8 cellular contexts compared by ENCODE assay signal in genomic region chr11:64778223-64778472, GRCh38. TPM values are rescaled to one million over a fixed set of nuclear protein-coding genes. Genes with fewer than 3 reads are reported as not detected.
DNase-seq lines count a peak whose midpoint lies in the region; ATAC-seq and TF ChIP-seq lines count a peak whose summit lies in the region.

No MANE protein-coding gene starts in this region.

- H3K4me1 ChIP-seq in IMR-90 (ENCODE audit: control insufficient read depth, insufficient read depth, low read length) (peaks cover 2% of the 10 kb centered on the region; the same call in 1 of the 2 replicates), ectodermal cell (ENCODE audit: control insufficient read depth, insufficient read depth, low read length) (peaks cover 7% of the 10 kb centered on the region), neutrophil (ENCODE audit: control insufficient read depth in 1 of 2, insufficient read depth in 1 of 2, low read depth in 1 of 2, low read length in 1 of 2) (peaks cover 57 to 64% of the 10 kb centered on the region in 2 experiments)

- intact Hi-C loops in IMR-90 (cut with micrococcal nuclease) = loop anchor here (2.0 kb wide), 1 partner anchor 25 kb away; the partner anchor contains the start of gene MAP4K2

- H3K36me3 ChIP-seq in IMR-90 (ENCODE audit: control insufficient read depth, insufficient read depth, low read length) (peaks cover 24% of the 10 kb centered on the region), ectodermal cell (ENCODE audit: control insufficient read depth, insufficient read depth, low read length) (peaks cover 26% of the 10 kb centered on the region), neutrophil (peaks cover 39% of the 10 kb centered on the region)

- H4K91ac ChIP-seq in IMR-90 (ENCODE audit: insufficient read depth, low read depth, low read length) = peak overlapping the region; percentile 75

- H2BK120ac ChIP-seq in IMR-90 (ENCODE audit: low read depth, low read length) = no peak overlapping the region

- peaks cover 44% of the 10 kb centered on the region for H4K20me1 ChIP-seq in IMR-90 (ENCODE audit: insufficient read depth, low read length)

- peak overlapping the region in 1 of 2 experiments; percentile 48; a peak in 1 of 4 replicates for H4K8ac ChIP-seq in IMR-90 (ENCODE audit: low read depth in 2 of 2, low read length in 2 of 2)

- CTCF ChIA-PET in IMR-90 (lab: Yijun Ruan, JAX) = interaction anchor here (1.3 kb wide), 1 partner anchor 9 kb away, joined by 4 read pairs; no protein-coding TSS in a partner anchor

- TF ChIP-seq CTCF in IMR-90 (conservative IDR thresholded peaks at IDR 0.05; ENCODE audit: low read depth, low read length) = no peak
- TF ChIP-seq CTCF in neutrophil (IDR thresholded peaks at IDR 0.05) = no peak

- no peaks in the 10 kb centered on the region for H3K9me3 ChIP-seq in IMR-90 (ENCODE audit: control insufficient read depth, insufficient read depth, low read length)
- no peaks in the 10 kb centered on the region for H3K9me3 ChIP-seq in ectodermal cell (ENCODE audit: control insufficient read depth, low read length)
- no peaks in the 10 kb centered on the region for H3K9me3 ChIP-seq in neutrophil

- dilution Hi-C loops in IMR-90 (cut with HindIII; ENCODE audit: low sequenced_read_pairs, unreplicated experiment) = no loop called here

- H3K4me3 ChIP-seq in IMR-90 (ENCODE audit: insufficient read depth, low read depth, low read length) (peak overlapping the region; percentile 94), ectodermal cell (ENCODE audit: insufficient read depth, low read depth, low read length) (peak overlapping the region; percentile 81), neutrophil (ENCODE audit: low read depth in 1 of 2, low read length in 1 of 2) (peak overlapping the region; percentile 79 to 82)

- peak overlapping the region; percentile 87 for H2BK5ac ChIP-seq in IMR-90 (ENCODE audit: low read depth, low read length, poor library complexity, severe bottlenecking)

- H3K56ac ChIP-seq in IMR-90 (ENCODE audit: extremely low read depth, insufficient read depth, low read length) = no peak overlapping the region

- no peak overlapping the region for H3K23ac ChIP-seq in IMR-90 (ENCODE audit: low read depth, low read length)

- H3K27me3 ChIP-seq in IMR-90 (ENCODE audit: control insufficient read depth, insufficient read depth, low read length) (no peaks in the 10 kb centered on the region), ectodermal cell (ENCODE audit: control insufficient read depth, insufficient read depth, low read length, poor library complexity, severe bottlenecking) (no peaks in the 10 kb centered on the region), neutrophil (no peaks in the 10 kb centered on the region)

- peak overlapping the region; percentile 64 for H3K4ac ChIP-seq in IMR-90 (ENCODE audit: low read depth, low read length)

- H3K79me1 ChIP-seq in IMR-90 (ENCODE audit: low read depth in 1 of 2, low read length in 2 of 2) = peaks cover 12 to 46% of the 10 kb centered on the region in 2 experiments

- in situ Hi-C loops in IMR-90 (cut with MboI; ENCODE audit: low sequenced_read_pairs) = no loop called here

- no peak overlapping the region for H3K18ac ChIP-seq in IMR-90 (ENCODE audit: low read depth, low read length)

- BruUV-seq in IMR-90 (replicated peaks; lab: Mats Ljungman, UMichigan) = no TSS peak

- no peak overlapping the region for H3K4me2 ChIP-seq in IMR-90 (ENCODE audit: low read depth, low read length)

- peak overlapping the region; percentile 86 for H2AFZ ChIP-seq in IMR-90 (replicated peaks; ENCODE audit: low read length, poor library complexity)

- no peaks in the 10 kb centered on the region; the same call in 1 of the 2 replicates for H3K9me1 ChIP-seq in IMR-90 (ENCODE audit: insufficient read depth, low read length)

- peak overlapping the region; percentile 84 for H3K9ac ChIP-seq in IMR-90 (ENCODE audit: low read depth, low read length)

- TF ChIP-seq RAD21 in IMR-90 (IDR thresholded peaks at IDR 0.05; ENCODE audit: low read length) = no peak

- H4K5ac ChIP-seq in IMR-90 (ENCODE audit: low read depth, low read length) = no peak overlapping the region

- H2AK5ac ChIP-seq in IMR-90 (ENCODE audit: low read depth, low read length) = 0 out of 2 replicates have a peak overlapping the region, but pooled peaks have one; percentile 64

- H2AK9ac ChIP-seq in IMR-90 (replicated peaks; ENCODE audit: low read depth, low read length, poor library complexity) = peak overlapping the region; percentile 95

- WGBS in IMR-90 (ENCODE audit: extremely low coverage in 2 of 2, insufficient read length in 1 of 2), 2 experiments = 4% methylated on average over 5 of the region's 28 CpGs; no CpG with 5 or more reads in 1 of the 2 experiments
- WGBS in ectodermal cell, 2 experiments = 0% methylated on average over 28 of the region's 28 CpGs

- H3K14ac ChIP-seq in IMR-90 (replicated peaks; ENCODE audit: low read depth, low read length) = peak overlapping the region; percentile 45; the same call in 1 of the 2 replicates

- no peak for TF ChIP-seq POLR2A in IMR-90 (IDR thresholded peaks at IDR 0.05; ENCODE audit: low read depth, low read length)

- DNase-seq in IMR-90 (no peak), SHP77 treated with DMSO at 0.1 percent for 48 hours (lab: John Stamatoyannopoulos, UW) (no peak), NCI-H774 (lab: John Stamatoyannopoulos, UW) (no peak), hippocampal formation (lab: John Stamatoyannopoulos, UW) (no peak)
- no peak for DNase-seq in activated CD4-positive, CD25-positive, alpha-beta regulatory T cell (lab: John Stamatoyannopoulos, UW)

- H2BK20ac ChIP-seq in IMR-90 (ENCODE audit: low read depth, low read length) = no peak overlapping the region

- POLR2A ChIA-PET in IMR-90 (lab: Charles Lee; ENCODE audit: unreplicated experiment) = interaction anchor here (0.5 to 0.6 kb wide), 2 partner anchors 794 to 1110 kb away, joined by 3 to 5 read pairs; partner anchors contain the start of genes FAM89B and FIBP

- ATAC-seq in GM19043 (IDR thresholded peaks at IDR 0.05; ENCODE audit: low read depth, unreplicated experiment) = peak; percentile 1
- ATAC-seq in IMR-90 (ENCODE audit: low read depth) = peak; percentile 2

- peak overlapping the region; percentile 94 for H3K27ac ChIP-seq in IMR-90 (ENCODE audit: insufficient read depth, low read length)
- peak overlapping the region; percentile 97 for H3K27ac ChIP-seq in ectodermal cell (ENCODE audit: insufficient read depth, low read depth, low read length, poor library complexity, severe bottlenecking)
- H3K27ac ChIP-seq in neutrophil = peak overlapping the region; percentile 99

- H2BK15ac ChIP-seq in IMR-90 (ENCODE audit: low read depth, low read length) = no peak overlapping the region

TF ChIP-seq in IMR-90, 13 proteins besides CTCF, POLR2A, EP300 and RAD21 (continues in another document):
- no peak for TF ChIP-seq RFX5 (IDR thresholded peaks at IDR 0.05; ENCODE audit: low read depth, low read length)
- TF ChIP-seq ELK1 (IDR thresholded peaks at IDR 0.05; ENCODE audit: borderline replicate concordance, low read depth, low read length) = no peak
- no peak for TF ChIP-seq MXI1 (IDR thresholded peaks at IDR 0.05; ENCODE audit: borderline replicate concordance, low read depth, low read length)

RNA-seq across cellular contexts. Expression of gene SF1, which starts 0.2 kb away (rescaled TPM):
- total RNA-seq in IMR-90 (2012; rRNA removed) = 56.8 and 76.1 TPM in 2 replicates
- polyA plus RNA-seq in IMR-90 (2012; rRNA removed) = 75.0 and 88.0 TPM in 2 replicates
- 103 and 112 TPM in 2 replicates for polyA plus RNA-seq in IMR-90 (2012; cell fraction: cytosol; rRNA removed)
- polyA plus RNA-seq in IMR-90 (2012; cell fraction: nucleus; rRNA removed; ENCODE audit: low replicate concordance) = 263 and 388 TPM in 2 replicates
- 363 TPM for polyA plus RNA-seq in ectodermal cell (2013, experiment 1 of 4)
- polyA plus RNA-seq in ectodermal cell (2013, experiment 2 of 4) = 490 TPM
- 273 TPM for polyA plus RNA-seq in ectodermal cell (2013, experiment 3 of 4)
- 306 TPM for polyA plus RNA-seq in ectodermal cell (2013, experiment 4 of 4)

RNA-seq across cellular contexts. Expression of gene PYGM, which starts 18.4 kb away (rescaled TPM):
- under 0.01 and 0.18 TPM in 2 replicates for total RNA-seq in IMR-90 (2012; rRNA removed)
- polyA plus RNA-seq in IMR-90 (2012; rRNA removed) = 0.21 and 0.46 TPM in 2 replicates
- 0.08 and 0.31 TPM in 2 replicates for polyA plus RNA-seq in IMR-90 (2012; cell fraction: cytosol; rRNA removed)
- polyA plus RNA-seq in IMR-90 (2012; cell fraction: nucleus; rRNA removed; ENCODE audit: low replicate concordance) = 0.58 and 0.64 TPM in 2 replicates
- polyA plus RNA-seq in ectodermal cell (2013, experiment 1 of 4) = 4.8 TPM
- polyA plus RNA-seq in ectodermal cell (2013, experiment 2 of 4) = 5.7 TPM
- 4.9 TPM for polyA plus RNA-seq in ectodermal cell (2013, experiment 3 of 4)
- 4.4 TPM for polyA plus RNA-seq in ectodermal cell (2013, experiment 4 of 4)

RNA-seq across cellular contexts. Expression of gene MAP4K2, which starts 24.9 kb away (rescaled TPM):
- 9.2 and 11.7 TPM in 2 replicates for total RNA-seq in IMR-90 (2012; rRNA removed)
- polyA plus RNA-seq in IMR-90 (2012; rRNA removed) = 16.6 and 22.2 TPM in 2 replicates
- polyA plus RNA-seq in IMR-90 (2012; cell fraction: cytosol; rRNA removed) = 18.8 and 24.1 TPM in 2 replicates
- 41.7 and 95.5 TPM in 2 replicates for polyA plus RNA-seq in IMR-90 (2012; cell fraction: nucleus; rRNA removed; ENCODE audit: low replicate concordance)
- polyA plus RNA-seq in ectodermal cell (2013, experiment 1 of 4) = 26.9 TPM
- polyA plus RNA-seq in ectodermal cell (2013, experiment 2 of 4) = 23.3 TPM
- polyA plus RNA-seq in ectodermal cell (2013, experiment 3 of 4) = 20.6 TPM
- polyA plus RNA-seq in ectodermal cell (2013, experiment 4 of 4) = 21.6 TPM

RNA-seq across cellular contexts. Expression of gene MEN1, which starts 32.2 kb away (rescaled TPM):
- total RNA-seq in IMR-90 (2012; rRNA removed) = 8.8 and 9.4 TPM in 2 replicates
- 35.7 and 44.7 TPM in 2 replicates for polyA plus RNA-seq in IMR-90 (2012; rRNA removed)
- 18.9 and 33.6 TPM in 2 replicates for polyA plus RNA-seq in IMR-90 (2012; cell fraction: cytosol; rRNA removed)
- polyA plus RNA-seq in IMR-90 (2012; cell fraction: nucleus; rRNA removed; ENCODE audit: low replicate concordance) = 65.7 and 129 TPM in 2 replicates
- polyA plus RNA-seq in ectodermal cell (2013, experiment 1 of 4) = 69.0 TPM
- 63.1 TPM for polyA plus RNA-seq in ectodermal cell (2013, experiment 2 of 4)
- polyA plus RNA-seq in ectodermal cell (2013, experiment 3 of 4) = 48.4 TPM
- polyA plus RNA-seq in ectodermal cell (2013, experiment 4 of 4) = 55.5 TPM

RNA-seq across cellular contexts. Expression of gene RASGRP2, which starts 34.2 kb away (rescaled TPM):
- not detected in 2 replicates for total RNA-seq in IMR-90 (2012; rRNA removed)
- 0.82 and 1.2 TPM in 2 replicates for polyA plus RNA-seq in IMR-90 (2012; rRNA removed)
- polyA plus RNA-seq in IMR-90 (2012; cell fraction: cytosol; rRNA removed) = 0.93 TPM in 1 of 2 replicates, not detected in the other
- polyA plus RNA-seq in IMR-90 (2012; cell fraction: nucleus; rRNA removed; ENCODE audit: low replicate concordance) = 1.2 and 1.9 TPM in 2 replicates
- polyA plus RNA-seq in ectodermal cell (2013, experiment 1 of 4) = 4.8 TPM
- 3.0 TPM for polyA plus RNA-seq in ectodermal cell (2013, experiment 2 of 4)
- 2.0 TPM for polyA plus RNA-seq in ectodermal cell (2013, experiment 3 of 4)
- 2.4 TPM for polyA plus RNA-seq in ectodermal cell (2013, experiment 4 of 4)
